1 cellular context compared by ENCODE assay signal in the genomic region with DNA sequence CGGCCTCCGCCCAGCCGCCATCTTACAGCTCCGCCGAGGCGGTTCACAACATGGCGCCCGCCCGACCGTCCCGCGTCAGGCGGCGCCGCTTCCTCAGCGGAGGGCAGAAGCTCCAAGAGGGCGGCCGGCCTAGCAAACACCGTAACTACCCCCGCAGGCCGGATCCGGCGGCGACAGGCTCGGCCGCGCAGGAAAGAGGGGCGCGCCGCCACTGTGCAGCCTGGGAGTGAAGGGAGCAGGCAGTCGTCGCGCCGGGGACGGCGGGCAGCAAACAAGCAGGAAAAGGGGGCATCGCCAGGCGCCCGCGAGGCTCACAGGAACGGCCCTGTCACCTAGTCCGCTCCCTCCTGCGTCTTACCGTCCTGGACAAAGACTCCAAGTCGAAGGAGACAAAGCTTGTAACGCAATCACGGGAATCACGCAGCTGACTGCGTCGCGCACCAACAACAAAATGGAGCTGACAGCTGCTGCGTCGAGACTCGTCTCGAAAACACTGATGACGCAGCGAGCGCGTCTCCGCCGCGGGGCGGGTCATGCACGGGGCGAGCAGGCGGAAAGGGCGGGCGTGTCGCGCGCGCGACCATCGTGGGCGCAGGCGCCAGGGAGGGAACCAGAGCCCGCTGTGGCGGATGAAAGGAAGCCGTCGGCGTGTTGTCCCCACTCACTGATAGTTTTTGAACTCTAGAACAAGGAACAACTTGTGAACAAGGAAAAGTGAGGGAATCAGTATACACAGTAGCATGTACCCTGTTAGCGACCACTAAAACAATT.
TF ChIP-seq lines count a peak whose summit lies in the region.

TSS of gene CLK1 (minus strand) at position 453 of the 771 bp plus-strand sequence. CDS start 2,796 bp downstream, outside the sequence.

TF ChIP-seq in HepG2, 621 proteins besides CTCF, POLR2A, EP300 and RAD21 (continued from another document and continues in another):
- TF ChIP-seq RBAK (CRISPR knock-in tag; IDR thresholded peaks at IDR 0.05) (0 out of 2 replicates have a peak, but pooled peaks have one; percentile 8), ERF (CRISPR knock-in tag; IDR thresholded peaks at IDR 0.05) (peak; percentile 98), ZNF138 (CRISPR knock-in tag; IDR thresholded peaks at IDR 0.05; ENCODE audit: low read depth) (peak; percentile 99), MIER2 (CRISPR knock-in tag; IDR thresholded peaks at IDR 0.05) (peak; percentile 35; the same call in 1 of the 2 replicates), ZNF543 (CRISPR knock-in tag; IDR thresholded peaks at IDR 0.05) (peak; percentile 97), PBX2 (CRISPR knock-in tag; IDR thresholded peaks at IDR 0.05) (no peak; the same call in none of the 2 replicates), ZNF280B (CRISPR knock-in tag; IDR thresholded peaks at IDR 0.05; ENCODE audit: borderline replicate concordance) (peak; percentile 86; the same call in 1 of the 2 replicates), HNRNPL (IDR thresholded peaks at IDR 0.05; ENCODE audit: low read depth, low read length) (peak; percentile 67; the same call in 1 of the 2 replicates), EED (CRISPR knock-in tag; IDR thresholded peaks at IDR 0.05) (peak; percentile 84), SMARCC2 (IDR thresholded peaks at IDR 0.05) (no peak), DRAP1 (CRISPR knock-in tag; IDR thresholded peaks at IDR 0.05) (peak; percentile 99), LRRFIP1 (CRISPR knock-in tag; conservative IDR thresholded peaks at IDR 0.05) (peak; percentile 56), ZNF234 (CRISPR knock-in tag; conservative IDR thresholded peaks at IDR 0.05) (peak; percentile 93; the same call in 1 of the 2 replicates), ATF1 (CRISPR knock-in tag; IDR thresholded peaks at IDR 0.05) (peak; percentile 91), HMG20B (CRISPR knock-in tag; conservative IDR thresholded peaks at IDR 0.05) (no peak), STAG1 (CRISPR knock-in tag; IDR thresholded peaks at IDR 0.05) (peak; percentile 10; the same call in 1 of the 2 replicates), NFAT5 (CRISPR knock-in tag; IDR thresholded peaks at IDR 0.05) (peak; percentile 98), SCMH1 (CRISPR knock-in tag; IDR thresholded peaks at IDR 0.05; ENCODE audit: borderline replicate concordance) (no peak), HCFC1 (IDR thresholded peaks at IDR 0.05; ENCODE audit: low read depth, low read length) (peak; percentile 3), ZNF563 (CRISPR knock-in tag; IDR thresholded peaks at IDR 0.05) (peak; percentile 80), TBX3 (IDR thresholded peaks at IDR 0.05; ENCODE audit: borderline replicate concordance) (no peak), CC2D1A (CRISPR knock-in tag; IDR thresholded peaks at IDR 0.05) (peak; percentile 68; the same call in 1 of the 2 replicates), ZNF550 (CRISPR knock-in tag; IDR thresholded peaks at IDR 0.05; ENCODE audit: borderline replicate concordance) (peak; percentile 97), KDM2A (CRISPR knock-in tag; IDR thresholded peaks at IDR 0.05; ENCODE audit: borderline replicate concordance, low read depth) (peak; percentile 98), ZEB1 (IDR thresholded peaks at IDR 0.05; ENCODE audit: insufficient replicate concordance, low read depth) (no peak), ZNF552 (CRISPR knock-in tag; IDR thresholded peaks at IDR 0.05; ENCODE audit: borderline replicate concordance) (peak; percentile 91; the same call in 1 of the 2 replicates), SMARCE1 (IDR thresholded peaks at IDR 0.05; ENCODE audit: borderline replicate concordance) (no peak), ZNF691 (CRISPR knock-in tag; IDR thresholded peaks at IDR 0.05; ENCODE audit: borderline replicate concordance, low read depth) (peak; percentile 93; the same call in 1 of the 2 replicates), AHDC1 (CRISPR knock-in tag; IDR thresholded peaks at IDR 0.05; ENCODE audit: borderline replicate concordance) (no peak; the same call in 1 of the 2 replicates), ZNF382 (CRISPR knock-in tag; IDR thresholded peaks at IDR 0.05; ENCODE audit: borderline replicate concordance) (no peak)
- TF ChIP-seq, protein P1, sequence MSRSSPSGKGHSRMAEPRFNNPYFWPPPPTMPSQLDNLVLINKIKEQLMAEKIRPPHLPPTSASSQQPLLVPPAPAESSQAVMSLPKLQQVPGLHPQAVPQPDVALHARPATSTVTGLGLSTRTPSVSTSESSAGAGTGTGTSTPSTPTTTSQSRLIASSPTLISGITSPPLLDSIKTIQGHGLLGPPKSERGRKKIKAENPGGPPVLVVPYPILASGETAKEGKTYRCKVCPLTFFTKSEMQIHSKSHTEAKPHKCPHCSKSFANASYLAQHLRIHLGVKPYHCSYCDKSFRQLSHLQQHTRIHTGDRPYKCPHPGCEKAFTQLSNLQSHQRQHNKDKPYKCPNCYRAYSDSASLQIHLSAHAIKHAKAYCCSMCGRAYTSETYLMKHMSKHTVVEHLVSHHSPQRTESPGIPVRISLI (CRISPR knock-in tag; IDR thresholded peaks at IDR 0.05; ENCODE audit: borderline replicate concordance) = peak; percentile 66
- TF ChIP-seq, protein P2, sequence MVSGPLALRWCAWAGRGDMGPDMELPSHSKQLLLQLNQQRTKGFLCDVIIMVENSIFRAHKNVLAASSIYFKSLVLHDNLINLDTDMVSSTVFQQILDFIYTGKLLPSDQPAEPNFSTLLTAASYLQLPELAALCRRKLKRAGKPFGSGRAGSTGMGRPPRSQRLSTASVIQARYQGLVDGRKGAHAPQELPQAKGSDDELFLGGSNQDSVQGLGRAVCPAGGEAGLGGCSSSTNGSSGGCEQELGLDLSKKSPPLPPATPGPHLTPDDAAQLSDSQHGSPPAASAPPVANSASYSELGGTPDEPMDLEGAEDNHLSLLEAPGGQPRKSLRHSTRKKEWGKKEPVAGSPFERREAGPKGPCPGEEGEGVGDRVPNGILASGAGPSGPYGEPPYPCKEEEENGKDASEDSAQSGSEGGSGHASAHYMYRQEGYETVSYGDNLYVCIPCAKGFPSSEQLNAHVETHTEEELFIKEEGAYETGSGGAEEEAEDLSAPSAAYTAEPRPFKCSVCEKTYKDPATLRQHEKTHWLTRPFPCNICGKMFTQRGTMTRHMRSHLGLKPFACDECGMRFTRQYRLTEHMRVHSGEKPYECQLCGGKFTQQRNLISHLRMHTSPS (CRISPR knock-in tag; IDR thresholded peaks at IDR 0.05; ENCODE audit: low read depth) = peak; percentile 68
